In genomic region chr13:48086272-48086671, GRCh38 we compare ENCODE assay signal across 25 cellular contexts.
"Had no signal": no experiment of that assay in that cellular context is flagged by ENCODE, and none has a peak within 500 bp of the region (broad histone marks: within the 10 kb centered on the region; RNA-seq: fewer than 3 reads in every experiment).

No MANE protein-coding gene starts in this region.

- DNase-seq: dermis blood vessel endothelial cell; dorsolateral prefrontal cortex; effector CD4-positive, alpha-beta T cell; effector memory CD4-positive, alpha-beta T cell; erythroblast; foreskin fibroblast; foreskin melanocyte; gastrocnemius medialis; glutamatergic neuron; head of caudate nucleus; heart right ventricle; hippocampal formation; left cardiac atrium; left lung; left ventricle myocardium superior; lower lobe of right lung; mesenchymal stem cell; midbrain; naive thymus-derived CD4-positive, alpha-beta T cell had no signal

- H3K27ac ChIP-seq: coronary artery, dorsolateral prefrontal cortex, epithelial cell of prostate, gastrocnemius medialis, heart right ventricle, left lung, lower lobe of right lung had no signal

- H3K9me3 ChIP-seq: gastrocnemius medialis, heart right ventricle, left lung, lower lobe of right lung had no signal

- H3K27ac Mint-ChIP-seq: naive thymus-derived CD4-positive, alpha-beta T cell had no signal

- H3K4me3 ChIP-seq: coronary artery, dorsolateral prefrontal cortex, gastrocnemius medialis, heart right ventricle, left lung, lower lobe of right lung had no signal

- H3K27me3 Mint-ChIP-seq: naive thymus-derived CD4-positive, alpha-beta T cell had no signal

- H3K4me3 Mint-ChIP-seq: naive thymus-derived CD4-positive, alpha-beta T cell had no signal

- FAIRE-seq: colon, islet of Langerhans, keratinocyte had no signal

- H3K27me3 ChIP-seq: dorsolateral prefrontal cortex, gastrocnemius medialis, heart right ventricle, left lung had no signal

- H3K9me3 Mint-ChIP-seq: naive thymus-derived CD4-positive, alpha-beta T cell had no signal

- ATAC-seq: esophagus mucosa; gastrocnemius medialis; heart right ventricle; left cardiac atrium; left lung; left ventricle myocardium superior; lower lobe of right lung; naive thymus-derived CD4-positive, alpha-beta T cell had no signal
